In genomic region chr9:130866474-130866965, GRCh38 we compare ENCODE assay signal across 8 cellular contexts. TPM values are rescaled to one million over a fixed set of nuclear protein-coding genes. Genes with fewer than 3 reads are reported as not detected.
DNase-seq lines count a peak whose midpoint lies in the region; ATAC-seq, FAIRE-seq and TF ChIP-seq lines count a peak whose summit lies in the region.

No MANE protein-coding gene starts in this region.

- ATAC-seq in omental fat pad (ENCODE audit: low FRiP score) (peak; percentile 73), GM18868 (IDR thresholded peaks at IDR 0.05; ENCODE audit: unreplicated experiment) (no peak)

- FAIRE-seq in urothelium cell line (lab: Jason Lieb, UNC) = no peak

- TF ChIP-seq CTCF in LNCAP (IDR thresholded peaks at IDR 0.05) (peak; percentile 99), fibroblast of the aortic adventitia (IDR thresholded peaks at IDR 0.05; ENCODE audit: insufficient read depth, low read length) (peak; percentile 89), omental fat pad (IDR thresholded peaks at IDR 0.05) (peak in 1 of 3 donors; percentile 21)

- peak overlapping the region; percentile 36 for H3K4me3 ChIP-seq in fibroblast of the aortic adventitia (ENCODE audit: low read depth, low read length)

- DNase-seq in DMS 273 treated with DMSO at 0.1 percent for 48 hours (lab: John Stamatoyannopoulos, UW) = peak; percentile 69
- peak; percentile 87 for DNase-seq in OCI-M1 (lab: John Stamatoyannopoulos, UW)
- DNase-seq in activated T-cell treated with anti-CD3 and anti-CD28 coated beads, Interleukin-2, amount 50 U/mL, for 48 hours = peak; percentile 72 to 73
- DNase-seq in fibroblast of the aortic adventitia (ENCODE audit: low read depth) = peak; percentile 89
- DNase-seq in omental fat pad (ENCODE audit: low spot score) = peak; percentile 44
- DNase-seq in urothelium cell line (ENCODE audit: low spot score) = peak; percentile 76

RNA-seq across cellular contexts. Expression of gene QRFP, which starts 30.1 kb away (rescaled TPM):
- total RNA-seq in fibroblast of the aortic adventitia (ENCODE audit: low replicate concordance) (not detected in 2 replicates), omental fat pad (not detected)

RNA-seq across cellular contexts. Expression of gene ABL1, which starts 31.5 kb away (rescaled TPM):
- total RNA-seq in fibroblast of the aortic adventitia (ENCODE audit: low replicate concordance) (55.5 and 73.3 TPM in 2 replicates), omental fat pad (10 to 100 TPM; 48.8 to 82.8 (median 75.3) TPM)
